ENCODE assay signal across 8 cellular contexts in the genomic region with DNA sequence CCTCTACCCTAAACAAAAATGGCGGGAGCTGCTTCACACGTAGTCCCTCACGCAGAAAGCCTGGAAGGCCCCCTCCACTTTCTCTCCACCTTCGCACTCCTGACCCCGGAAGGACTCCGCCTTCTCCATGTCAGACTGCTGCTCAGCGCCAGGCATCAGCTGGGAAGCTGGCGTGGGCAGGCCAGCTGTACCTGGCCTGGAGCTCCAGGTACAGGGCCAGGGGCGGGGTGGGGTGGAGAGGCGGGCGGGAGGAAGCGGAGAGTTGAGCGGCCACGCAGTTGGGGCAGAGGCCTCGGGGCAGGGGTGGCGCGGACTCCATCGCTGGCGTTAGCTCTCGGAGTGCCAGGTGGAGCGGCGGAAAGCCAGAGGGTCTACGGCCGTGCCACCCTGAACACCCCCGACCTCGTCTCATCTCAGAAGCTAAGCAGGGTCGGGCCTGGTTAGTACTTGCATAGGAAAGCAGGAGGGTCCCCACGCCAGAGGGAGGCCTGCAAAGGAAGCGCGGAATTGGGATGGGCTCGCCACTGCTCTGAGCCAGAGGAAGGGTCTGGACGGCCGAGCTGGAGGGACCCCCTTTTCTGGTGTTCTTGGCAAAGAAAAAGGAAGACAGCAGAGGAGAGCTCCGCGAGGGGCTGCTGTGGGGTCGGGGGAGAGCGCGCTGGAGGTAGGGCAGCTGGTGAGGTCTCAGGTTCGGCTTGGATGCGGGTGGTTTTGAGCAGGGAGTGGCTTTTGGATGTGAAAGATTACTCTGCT. TPM values are rescaled to one million over a fixed set of nuclear protein-coding genes. Genes with fewer than 3 reads are reported as not detected.
DNase-seq lines count a peak whose midpoint lies in the region; ATAC-seq, FAIRE-seq and TF ChIP-seq lines count a peak whose summit lies in the region.

A gene with protein sequence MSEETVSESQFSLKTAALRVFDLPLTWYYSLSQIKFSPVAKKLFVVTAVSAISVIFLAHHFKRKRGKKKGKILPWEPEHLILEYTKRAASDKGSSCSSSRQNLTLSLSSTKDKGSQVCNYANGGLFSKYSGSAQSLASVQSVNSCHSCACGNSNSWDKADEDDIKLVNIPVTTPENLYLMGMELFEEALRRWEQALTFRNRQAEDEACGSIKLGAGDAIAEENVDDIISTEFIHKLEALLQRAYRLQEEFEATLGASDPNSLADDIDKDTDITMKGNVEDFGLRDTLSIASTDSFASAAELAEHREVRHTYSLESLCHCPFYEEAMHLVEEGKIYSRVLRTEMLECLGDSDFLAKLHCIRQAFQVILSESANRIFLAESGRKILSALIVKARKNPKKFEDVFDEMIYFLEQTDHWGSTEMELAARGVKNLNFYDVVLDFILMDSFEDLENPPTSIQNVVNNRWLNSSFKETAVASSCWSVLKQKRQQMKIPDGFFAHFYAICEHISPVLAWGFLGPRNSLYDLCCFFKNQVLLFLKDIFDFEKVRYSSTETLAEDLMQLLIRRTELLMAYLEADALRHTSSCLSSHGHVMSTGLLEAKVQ (plus strand): TSS at position 121 of the 753 bp plus-strand sequence. CDS start 3,604 bp downstream, outside the sequence.

- ATAC-seq in GM18909 (IDR thresholded peaks at IDR 0.05; ENCODE audit: poor library complexity, unreplicated experiment), result peak; percentile 93
- peak; percentile 87 for ATAC-seq in HG03159 (IDR thresholded peaks at IDR 0.05; ENCODE audit: unreplicated experiment)

- H3K27ac ChIP-seq in WERI-Rb-1 (peak within 1 kb of the TSS; percentile 24), smooth muscle cell (ENCODE audit: low read depth) (no peak within 1 kb of the TSS)

- peak within 1 kb of the TSS; percentile 100 for H2AFZ ChIP-seq in smooth muscle cell (ENCODE audit: low read depth)

- H3K9ac ChIP-seq in smooth muscle cell (ENCODE audit: low read depth), result peak within 1 kb of the TSS; percentile 70

- under 1% methylated on average over 35 of the region's 40 CpGs for WGBS in smooth muscle cell (ENCODE audit: low lambda C conversion rate)

- peaks cover 13% of the 10 kb centered on the region for H3K36me3 ChIP-seq in WERI-Rb-1
- H3K36me3 ChIP-seq in bronchial epithelial cell (ENCODE audit: control insufficient read depth, insufficient read depth, low read length), result peaks cover 3% of the 10 kb centered on the region
- H3K36me3 ChIP-seq in smooth muscle cell (ENCODE audit: low read depth), result no peaks in the 10 kb centered on the region

- H3F3A ChIP-seq in smooth muscle cell (ENCODE audit: low read depth), result no peaks in the 10 kb centered on the region

- peak; percentile 32 for FAIRE-seq in bronchial epithelial cell (lab: Jason Lieb, UNC)

- H3K4me2 ChIP-seq in smooth muscle cell, result peak within 1 kb of the TSS; percentile 95

- no peaks in the 10 kb centered on the region for H3K27me3 ChIP-seq in WERI-Rb-1 (ENCODE audit: insufficient read depth, low read depth, severe bottlenecking)
- no peaks in the 10 kb centered on the region for H3K27me3 ChIP-seq in bronchial epithelial cell (ENCODE audit: control insufficient read depth, insufficient read depth, low read length)
- H3K27me3 ChIP-seq in smooth muscle cell (ENCODE audit: low read depth), result no peaks in the 10 kb centered on the region

- no peaks in the 10 kb centered on the region for H3K9me3 ChIP-seq in WERI-Rb-1 (ENCODE audit: severe bottlenecking)
- no peaks in the 10 kb centered on the region for H3K9me3 ChIP-seq in smooth muscle cell (replicated peaks; ENCODE audit: low read depth)

- H3K79me2 ChIP-seq in smooth muscle cell (ENCODE audit: low read depth), result peaks cover 43% of the 10 kb centered on the region

- TF ChIP-seq CTCF in WERI-Rb-1 (IDR thresholded peaks at IDR 0.05; ENCODE audit: low read depth, low read length) (no peak), bronchial epithelial cell (IDR thresholded peaks at IDR 0.05; ENCODE audit: insufficient read depth, low read length, severe bottlenecking) (no peak), smooth muscle cell (IDR thresholded peaks at IDR 0.05; ENCODE audit: borderline replicate concordance, insufficient read depth, poor library complexity, severe bottlenecking) (no peak)

- H3K4me3 ChIP-seq in WERI-Rb-1 (ENCODE audit: low read depth, low read length), result peak within 1 kb of the TSS; percentile 88
- H3K4me3 ChIP-seq in bronchial epithelial cell (ENCODE audit: low read depth, low read length), result peak within 1 kb of the TSS; percentile 89
- H3K4me3 ChIP-seq in smooth muscle cell, result peak within 1 kb of the TSS; percentile 98

- H4K20me1 ChIP-seq in smooth muscle cell (ENCODE audit: low read depth), result peaks cover 12% of the 10 kb centered on the region

- peaks cover 9% of the 10 kb centered on the region for H3K4me1 ChIP-seq in smooth muscle cell (ENCODE audit: low read depth)

- DNase-seq in AG08395 (ENCODE audit: low spot score) (peak; percentile 87), NCI-H2227 (lab: John Stamatoyannopoulos, UW; ENCODE audit: unreplicated experiment) (peak; percentile 92), WERI-Rb-1 (peak; percentile 92), bronchial epithelial cell (ENCODE audit: low read depth) (peak; percentile 94), iPS-NIHi7 (ENCODE audit: extremely low spot score) (peak; percentile 95), smooth muscle cell (lab: John Stamatoyannopoulos, UW; ENCODE audit: unreplicated experiment) (peak; percentile 24)

RNA-seq across cellular contexts. Expression of the gene that starts here (rescaled TPM):
- total RNA-seq in bronchial epithelial cell (9.5 and 9.7 TPM in 2 replicates), smooth muscle cell (21.2 and 22.7 TPM in 2 replicates)
- polyA plus RNA-seq in smooth muscle cell, result 6.6 and 7.1 TPM in 2 replicates

Comparison
In these comparisons a context has a peak if more than half of its experiments do, and no peak if none do; other contexts are left out.
1. DNase-seq: peak in every context shown above with its lines; median percentile 95 in iPS-NIHi7; 94 in bronchial epithelial cell; 92 in NCI-H2227; 92 in WERI-Rb-1; 87 in AG08395; 24 in smooth muscle cell.